Comparison of ENCODE assay signal across 15 cellular contexts in the genomic region with DNA sequence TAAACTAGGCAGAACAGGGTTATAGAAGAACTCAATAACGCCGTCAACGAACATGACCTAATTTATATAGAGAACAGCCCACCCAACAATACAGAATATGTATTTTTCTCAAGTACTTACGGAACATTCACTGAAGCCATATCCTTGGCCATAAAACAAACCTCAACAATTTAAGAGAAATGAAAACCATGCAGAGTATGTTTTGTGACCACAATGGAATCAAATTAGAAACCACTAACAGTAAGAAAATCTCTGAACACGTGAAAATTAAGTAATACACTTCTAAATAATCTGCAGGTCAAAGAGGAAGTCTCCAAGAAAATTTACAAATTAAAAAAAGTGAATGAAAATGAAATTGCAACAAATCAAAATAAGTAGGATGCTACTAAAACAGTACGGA. TPM values are rescaled to one million over a fixed set of nuclear protein-coding genes. Genes with fewer than 3 reads are reported as not detected.
A peak's percentile ranks its signal among the peaks of the same experiment; 100 is the strongest.
DNase-seq lines count a peak whose midpoint lies in the region; ATAC-seq and TF ChIP-seq lines count a peak whose summit lies in the region.
"Had no signal": no experiment of that assay in that cellular context is flagged by ENCODE, and none has a peak within 500 bp of the region (broad histone marks: within the 10 kb centered on the region; RNA-seq: fewer than 3 reads in every experiment).

No MANE protein-coding gene starts in this region.

- 94% methylated on average over 4 of the region's 6 CpGs for WGBS in mesenchymal stem cell
- 55 to 66% (median 61%) methylated on average over 6 of the region's 6 CpGs for WGBS in spleen, 5 donors

- no peak for ATAC-seq in GM23338
- ATAC-seq in activated naive CD8-positive, alpha-beta T cell treated with anti-CD3 and anti-CD28 coated beads, Interleukin-2, amount 50 U/mL, for 24 hours: no peak
- ATAC-seq: activated CD4-positive, CD25-positive, alpha-beta regulatory T cell treated with anti-CD3 and anti-CD28 coated beads, Interleukin-2, amount 50 U/mL, for 24 hours had no signal

- H2AFZ ChIP-seq in GM23338 (no peak overlapping the region), mesenchymal stem cell (ENCODE audit: low read depth, low read length) (no peak overlapping the region)

- H3K27ac Mint-ChIP-seq in GM23338: peak overlapping the region; percentile 21; the same call in 1 of the 2 replicates
- H3K27ac Mint-ChIP-seq in activated naive CD8-positive, alpha-beta T cell treated with anti-CD3 and anti-CD28 coated beads, Interleukin-2, amount 50 U/mL, for 24 hours: no peak overlapping the region

- H3K4me3 Mint-ChIP-seq in GM23338: no peak overlapping the region
- peak overlapping the region; percentile 2 for H3K4me3 Mint-ChIP-seq in activated naive CD8-positive, alpha-beta T cell treated with anti-CD3 and anti-CD28 coated beads, Interleukin-2, amount 50 U/mL, for 24 hours
- H3K4me3 Mint-ChIP-seq: nephron progenitor cell had no signal

- peaks cover 13% of the 10 kb centered on the region for H3K79me1 ChIP-seq in mesenchymal stem cell (replicated peaks; ENCODE audit: low read length, poor library complexity, severe bottlenecking)

- H3K9me2 ChIP-seq in GM23338 (ENCODE audit: insufficient read depth): no peaks in the 10 kb centered on the region

- H3K9me3 ChIP-seq in mesenchymal stem cell (ENCODE audit: control insufficient read depth, low read length): no peaks in the 10 kb centered on the region
- H3K9me3 ChIP-seq in spleen: no peaks in the 10 kb centered on the region
- H3K9me3 ChIP-seq: transverse colon had no signal

- H3K9ac ChIP-seq in mesenchymal stem cell (ENCODE audit: low read length): no peak overlapping the region

- H3K27ac ChIP-seq in GM23338 (ENCODE audit: low read depth) (no peak overlapping the region), mesenchymal stem cell (ENCODE audit: low read length, poor library complexity, severe bottlenecking) (no peak overlapping the region), spleen (no peak overlapping the region)
- H3K27ac ChIP-seq: skin epidermis, transverse colon had no signal

- H3K36me3 ChIP-seq in GM23338 (ENCODE audit: insufficient read depth) (peaks cover 18% of the 10 kb centered on the region; the same call in 1 of the 2 replicates), mesenchymal stem cell (ENCODE audit: control insufficient read depth in 1 of 2, insufficient read depth in 2 of 2, low read depth in 1 of 2, low read length in 2 of 2) (peaks cover 7 to 28% of the 10 kb centered on the region in 2 experiments), spleen (peaks cover 0 to 49% (median 26%) of the 10 kb centered on the region in 6 donors)

- no peaks in the 10 kb centered on the region for H3K4me1 ChIP-seq in GM23338 (ENCODE audit: insufficient read depth)
- peaks cover 4% of the 10 kb centered on the region for H3K4me1 ChIP-seq in mesenchymal stem cell (ENCODE audit: control insufficient read depth, insufficient read depth, low read depth, low read length)
- peaks cover 14 to 98% (median 79%) of the 10 kb centered on the region in 6 donors for H3K4me1 ChIP-seq in spleen

- no peak overlapping the region for H3K14ac ChIP-seq in mesenchymal stem cell (ENCODE audit: low read length in 2 of 2)

- no peak overlapping the region for H3K18ac ChIP-seq in mesenchymal stem cell (ENCODE audit: low read depth in 1 of 2, low read length in 2 of 2)

- H3K27me3 ChIP-seq in GM23338 (ENCODE audit: insufficient read depth) (no peaks in the 10 kb centered on the region), mesenchymal stem cell (ENCODE audit: control insufficient read depth in 1 of 2, insufficient read depth in 1 of 2, low read length in 2 of 2) (no peaks in the 10 kb centered on the region), spleen (replicated peaks in 1 of 7) (no peaks in the 10 kb centered on the region)
- H3K27me3 ChIP-seq: transverse colon had no signal

- peaks cover 26% of the 10 kb centered on the region; the same call in 2 of the 3 replicates for H3K4me1 Mint-ChIP-seq in GM23338
- peaks cover 59% of the 10 kb centered on the region for H3K4me1 Mint-ChIP-seq in activated naive CD8-positive, alpha-beta T cell treated with anti-CD3 and anti-CD28 coated beads, Interleukin-2, amount 50 U/mL, for 24 hours

- H2BK5ac ChIP-seq in mesenchymal stem cell (ENCODE audit: low read depth, low read length, poor library complexity, severe bottlenecking): no peak overlapping the region

- H2AK5ac ChIP-seq in mesenchymal stem cell (ENCODE audit: low read length, severe bottlenecking): no peak overlapping the region

- intact Hi-C loops in cardiac septum (cut with DNase I): no loop called here
- intact Hi-C loops in spleen (cut with DNase I; ENCODE audit: low total_unique reads): no loop called here

- H3K23ac ChIP-seq in mesenchymal stem cell (ENCODE audit: low read length in 2 of 2): no peak overlapping the region

- no peak overlapping the region for H4K8ac ChIP-seq in mesenchymal stem cell (ENCODE audit: low read length)

- no peak for TF ChIP-seq POLR2A in spleen (IDR thresholded peaks at IDR 0.05)

- H3K4me3 ChIP-seq in GM23338 (no peak overlapping the region), mesenchymal stem cell (ENCODE audit: insufficient read depth in 1 of 2, low read depth in 1 of 2, low read length in 2 of 2) (no peak overlapping the region), spleen (no peak overlapping the region)
- H3K4me3 ChIP-seq: skin epidermis, transverse colon had no signal

- H3K4ac ChIP-seq in mesenchymal stem cell (ENCODE audit: low read depth in 1 of 2, low read length in 2 of 2): no peak overlapping the region

- peak; percentile 14 for DNase-seq in CD1c-positive myeloid dendritic cell (ENCODE audit: extremely low spot score)
- DNase-seq in GM23338 (ENCODE audit: low spot score): no peak
- no peak for DNase-seq in activated naive CD8-positive, alpha-beta T cell treated with anti-CD3 and anti-CD28 coated beads, Interleukin-2, amount 50 U/mL, for 24 hours
- DNase-seq in mesenchymal stem cell: peak; percentile 18
- DNase-seq in NCI-H146 treated with DMSO at 0.1 percent for 48 hours (lab: John Stamatoyannopoulos, UW; ENCODE audit: unreplicated experiment): no peak
- no peak for DNase-seq in GM19238 (ENCODE audit: insufficient read length, low spot score)
- DNase-seq in cardiac septum (ENCODE audit: low spot score): no peak
- no peak for DNase-seq in spleen
- DNase-seq: cortex of kidney, kidney, NCI-H1105 treated with DMSO at 0.1 percent for 48 hours, nephron progenitor cell, transverse colon had no signal

- H3F3A ChIP-seq in GM23338 (replicated peaks; ENCODE audit: low read depth): no peaks in the 10 kb centered on the region

- H3K9me3 Mint-ChIP-seq in GM23338: no peaks in the 10 kb centered on the region
- no peaks in the 10 kb centered on the region for H3K9me3 Mint-ChIP-seq in activated naive CD8-positive, alpha-beta T cell treated with anti-CD3 and anti-CD28 coated beads, Interleukin-2, amount 50 U/mL, for 24 hours
- H3K9me3 Mint-ChIP-seq: nephron progenitor cell had no signal

- no peak overlapping the region for H2BK120ac ChIP-seq in mesenchymal stem cell (ENCODE audit: low read depth, low read length)

- H3K36me3 Mint-ChIP-seq in GM23338 (ENCODE audit: low read depth): peaks cover 30% of the 10 kb centered on the region
- peaks cover 36% of the 10 kb centered on the region for H3K36me3 Mint-ChIP-seq in activated naive CD8-positive, alpha-beta T cell treated with anti-CD3 and anti-CD28 coated beads, Interleukin-2, amount 50 U/mL, for 24 hours (ENCODE audit: low read depth)

- no peak overlapping the region for H3K4me2 ChIP-seq in GM23338
- H3K4me2 ChIP-seq in mesenchymal stem cell (ENCODE audit: low read length, poor library complexity, severe bottlenecking): no peak overlapping the region

- no peaks in the 10 kb centered on the region for H3K27me3 Mint-ChIP-seq in GM23338 (ENCODE audit: insufficient read depth, low read depth, poor library complexity)
- no peaks in the 10 kb centered on the region for H3K27me3 Mint-ChIP-seq in activated naive CD8-positive, alpha-beta T cell treated with anti-CD3 and anti-CD28 coated beads, Interleukin-2, amount 50 U/mL, for 24 hours

- no peak overlapping the region for H2BK15ac ChIP-seq in mesenchymal stem cell (ENCODE audit: low read depth, poor library complexity, severe bottlenecking)

- no peak overlapping the region for H2BK12ac ChIP-seq in mesenchymal stem cell (ENCODE audit: low read length in 2 of 2)

- H4K91ac ChIP-seq in mesenchymal stem cell (ENCODE audit: low read length): no peak overlapping the region

- H3K79me2 ChIP-seq in GM23338 (replicated peaks; ENCODE audit: insufficient read depth): peaks cover 93% of the 10 kb centered on the region

- H4K20me1 ChIP-seq in GM23338 (replicated peaks; ENCODE audit: insufficient read depth): peaks cover 55% of the 10 kb centered on the region

- TF ChIP-seq CTCF in GM23338 (conservative IDR thresholded peaks at IDR 0.05; ENCODE audit: low read depth in 2 of 2) (no peak), spleen (IDR thresholded peaks at IDR 0.05 in 8 of 11, conservative IDR thresholded peaks at IDR 0.05 in 3 of 11) (no peak)

TF ChIP-seq in GM23338, 12 proteins besides CTCF, POLR2A, EP300 and RAD21 (continues in another document):
- TF ChIP-seq NANOG (IDR thresholded peaks at IDR 0.05; ENCODE audit: borderline replicate concordance): no peak

RNA-seq across cellular contexts. Expression of a gene that starts 9.4 kb away (rescaled TPM):
- total RNA-seq in GM23338 (2014; rRNA removed; shearing (Covaris generic)): 112 and 123 TPM in 2 replicates
- polyA plus RNA-seq in GM23338 (2016; fragmentation: Nextera tagmentation; extraction: Ambion mirVana): 49.7 and 49.8 TPM in 2 replicates
- polyA plus RNA-seq in mesenchymal stem cell (2013, experiment 1 of 2): 15.8 TPM
- 15.4 TPM for polyA plus RNA-seq in mesenchymal stem cell (2013, experiment 2 of 2)
- 29.2 TPM for total RNA-seq in cardiac septum
- total RNA-seq in spleen: 100 to 1,000 TPM in 1 of 7 donors, 10 to 100 TPM in 6; 61.4 to 118 (median 72.1) TPM
- polyA plus RNA-seq in spleen: 10 to 100 TPM; 13.1 to 19.8 (median 14.6) TPM

RNA-seq across cellular contexts. Expression of a gene that starts 10.8 kb away (rescaled TPM):
- total RNA-seq in GM23338 (2014; rRNA removed; shearing (Covaris generic)): 88.0 and 123 TPM in 2 replicates
- 110 and 129 TPM in 2 replicates for polyA plus RNA-seq in GM23338 (2016; fragmentation: Nextera tagmentation; extraction: Ambion mirVana)
- 128 TPM for polyA plus RNA-seq in mesenchymal stem cell (2013, experiment 1 of 2)
- polyA plus RNA-seq in mesenchymal stem cell (2013, experiment 2 of 2): 129 TPM
- 432 TPM for total RNA-seq in cardiac septum
- total RNA-seq in spleen: 100 to 1,000 TPM in 6 of 7 donors, 10 to 100 TPM in 1; 98.9 to 220 (median 144) TPM
- polyA plus RNA-seq in spleen: 100 to 1,000 TPM; 182 to 204 (median 187) TPM

RNA-seq across cellular contexts. Expression of a gene that starts 36.5 kb away (rescaled TPM):
- total RNA-seq in GM23338 (2014; rRNA removed; shearing (Covaris generic)): 4.9 and 6.0 TPM in 2 replicates
- polyA plus RNA-seq in GM23338 (2016; fragmentation: Nextera tagmentation; extraction: Ambion mirVana): 5.3 and 7.6 TPM in 2 replicates
- polyA plus RNA-seq in mesenchymal stem cell (2013, experiment 1 of 2): 6.0 TPM
- 6.1 TPM for polyA plus RNA-seq in mesenchymal stem cell (2013, experiment 2 of 2)
- total RNA-seq in cardiac septum: 3.8 TPM
- 10 to 100 TPM in 1 of 7 donors, 1 to 10 TPM in 6; 5.9 to 12.7 (median 8.7) TPM for total RNA-seq in spleen
- polyA plus RNA-seq in spleen: 1 to 10 TPM; 1.1 to 2.3 (median 1.1) TPM

RNA-seq across cellular contexts. Expression of a gene that starts 46.3 kb away (rescaled TPM):
- 0.07 and 0.35 TPM in 2 replicates for total RNA-seq in GM23338 (2014; rRNA removed; shearing (Covaris generic))
- polyA plus RNA-seq in GM23338 (2016; fragmentation: Nextera tagmentation; extraction: Ambion mirVana) (0.06 TPM in 1 of 2 replicates, not detected in the other), spleen (10 to 100 TPM; 17.7 to 50.0 (median 34.8) TPM)
- 108 TPM for polyA plus RNA-seq in mesenchymal stem cell (2013, experiment 1 of 2)
- polyA plus RNA-seq in mesenchymal stem cell (2013, experiment 2 of 2): 109 TPM
- total RNA-seq in cardiac septum (3.4 TPM), spleen (10 to 100 TPM in 5 of 7 donors, 1 to 10 TPM in 2; 8.8 to 23.8 (median 14.1) TPM)

Comparison
In these comparisons a context has a peak if more than half of its experiments do, and no peak if none do; other contexts are left out.
1. DNase-seq: peak in CD1c-positive myeloid dendritic cell (single experiment) and mesenchymal stem cell (single experiment); none in GM23338 (single experiment), activated naive CD8-positive, alpha-beta T cell treated with anti-CD3 and anti-CD28 coated beads, Interleukin-2, amount 50 U/mL, for 24 hours (single experiment), NCI-H146 treated with DMSO at 0.1 percent for 48 hours (single experiment), GM19238 (single experiment), cardiac septum (single experiment) and spleen (single experiment).